8 cellular contexts compared by ENCODE assay signal in genomic region chr12:93098077-93098476, GRCh38.
A peak's percentile ranks its signal among the peaks of the same experiment; 100 is the strongest.
DNase-seq lines count a peak whose midpoint lies in the region; ATAC-seq lines count a peak whose summit lies in the region.

No MANE protein-coding gene starts in this region.

- intact Hi-C loops in activated naive CD4-positive, alpha-beta T cell treated with anti-CD3 and anti-CD28 coated beads for 36 hours (cut with micrococcal nuclease): loop anchor here (1.0 to 10.0 kb wide), 11 partner anchors 9 to 1005 kb away; partner anchors contain the start of genes CRADD and MRPL42
- intact Hi-C loops in left ventricle myocardium superior (cut with micrococcal nuclease): no loop called here

- H3K9ac ChIP-seq in SK-N-MC (ENCODE audit: insufficient read length): no peak overlapping the region

- H3K27ac Mint-ChIP-seq in activated naive CD4-positive, alpha-beta T cell treated with anti-CD3 and anti-CD28 coated beads for 36 hours: peak overlapping the region; percentile 38

- H3K4me1 Mint-ChIP-seq in activated naive CD4-positive, alpha-beta T cell treated with anti-CD3 and anti-CD28 coated beads for 36 hours (ENCODE audit: low read depth): peaks cover 10% of the 10 kb centered on the region

- no peak overlapping the region for H3K4me3 ChIP-seq in SK-N-MC

- H3K36me3 ChIP-seq in SK-N-MC (ENCODE audit: insufficient read depth, low read length): no peaks in the 10 kb centered on the region

- H3K27ac ChIP-seq in SK-N-MC: peak overlapping the region; percentile 85

- H3K4me3 Mint-ChIP-seq in activated naive CD4-positive, alpha-beta T cell treated with anti-CD3 and anti-CD28 coated beads for 36 hours: no peak overlapping the region

- ATAC-seq in HG02885 (IDR thresholded peaks at IDR 0.05; ENCODE audit: poor library complexity, unreplicated experiment): peak; percentile 34
- ATAC-seq in left ventricle myocardium superior: peak; percentile 50
- no peak for ATAC-seq in HG03025 (IDR thresholded peaks at IDR 0.05; ENCODE audit: low FRiP score, unreplicated experiment)
- ATAC-seq in GM18511 (IDR thresholded peaks at IDR 0.05; ENCODE audit: unreplicated experiment): no peak

- no peaks in the 10 kb centered on the region for H3K27me3 Mint-ChIP-seq in activated naive CD4-positive, alpha-beta T cell treated with anti-CD3 and anti-CD28 coated beads for 36 hours (ENCODE audit: low read depth)

- H3K9me3 Mint-ChIP-seq in activated naive CD4-positive, alpha-beta T cell treated with anti-CD3 and anti-CD28 coated beads for 36 hours: no peaks in the 10 kb centered on the region

- peak; percentile 46 for DNase-seq in EH (ENCODE audit: low read depth)
- no peak for DNase-seq in SK-N-MC (ENCODE audit: low read depth, low spot score)
- peak; percentile 91 for DNase-seq in activated naive CD4-positive, alpha-beta T cell treated with anti-CD3 and anti-CD28 coated beads for 36 hours
- peak; percentile 43 for DNase-seq in left ventricle myocardium superior
- peak; percentile 12 to 27 for DNase-seq in stimulated activated CD4-positive, alpha-beta T cell treated with anti-CD3 and anti-CD28 coated beads, Interleukin-15, amount 100 ng/mL, for 1 hour (ENCODE audit: low read depth in 1 of 2, low spot score in 1 of 2)

- no peaks in the 10 kb centered on the region for H3K36me3 Mint-ChIP-seq in activated naive CD4-positive, alpha-beta T cell treated with anti-CD3 and anti-CD28 coated beads for 36 hours (ENCODE audit: low read depth)

- CTCF ChIA-PET in activated naive CD4-positive, alpha-beta T cell treated with anti-CD3 and anti-CD28 coated beads for 36 hours (lab: Charles Lee): interaction anchor here (0.6 to 3.9 kb wide), 31 partner anchors 10 to 1005 kb away, joined by 3 to 38 read pairs (median 5); no protein-coding TSS in a partner anchor

- H3K9me3 ChIP-seq in SK-N-MC (ENCODE audit: low read depth, low read length): no peaks in the 10 kb centered on the region

Comparison
In these comparisons a context has a peak if more than half of its experiments do, and no peak if none do; other contexts are left out.
1. ATAC-seq: peak in HG02885 (single experiment) and left ventricle myocardium superior (single experiment); none in HG03025 (single experiment) and GM18511 (single experiment).